In the genomic region with DNA sequence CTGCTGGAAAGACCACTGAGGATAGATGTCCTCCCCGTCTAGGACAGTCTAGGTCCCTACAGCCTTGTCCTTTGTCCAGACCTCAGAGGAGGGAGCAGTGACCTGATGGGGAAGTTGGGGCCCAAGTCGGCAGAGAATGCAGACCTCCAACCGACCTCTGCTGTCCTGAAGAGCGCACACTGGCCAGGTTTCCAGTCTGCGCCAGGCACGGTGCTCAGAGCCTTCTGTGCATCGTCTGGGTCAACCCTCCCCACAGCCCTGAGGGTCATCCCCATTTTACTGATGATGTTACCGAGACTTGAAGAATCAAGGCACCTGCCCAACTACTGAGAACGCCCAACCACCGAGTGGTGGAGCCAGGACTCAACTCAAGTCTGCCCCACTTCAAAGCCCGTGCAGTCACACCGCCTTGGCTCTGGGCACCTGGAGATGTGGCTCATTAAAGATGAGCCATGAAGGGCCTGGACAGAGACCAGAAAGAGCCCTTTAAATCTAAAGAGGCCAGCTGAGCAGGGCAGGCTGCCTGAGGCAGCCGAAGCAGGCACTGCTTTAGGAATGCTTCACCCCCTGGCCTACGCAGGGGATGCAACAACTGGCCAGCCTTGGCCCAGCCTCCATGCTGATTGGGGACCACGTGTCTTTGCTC, we compare ENCODE assay signal across 1 cellular context.
TF ChIP-seq lines count a peak whose summit lies in the region.

No MANE protein-coding gene starts in this region.

TF ChIP-seq in H1, 55 proteins besides CTCF, POLR2A, EP300 and RAD21:
- TF ChIP-seq SP4 (IDR thresholded peaks at IDR 0.05; ENCODE audit: low read length) (no peak), TAF1 (IDR thresholded peaks at IDR 0.05; ENCODE audit: low read depth, low read length) (no peak), FOSL1 (IDR thresholded peaks at IDR 0.05; ENCODE audit: insufficient read depth, low read depth, low read length) (no peak), JUN (IDR thresholded peaks at IDR 0.05; ENCODE audit: low read depth, low read length) (no peak), RFX5 (IDR thresholded peaks at IDR 0.05; ENCODE audit: borderline replicate concordance, low read depth, low read length) (no peak), CHD1 (IDR thresholded peaks at IDR 0.05; ENCODE audit: low read depth, low read length) (no peak), POU5F1 (IDR thresholded peaks at IDR 0.05; ENCODE audit: low read depth, low read length) (no peak)
- TF ChIP-seq, protein P1, sequence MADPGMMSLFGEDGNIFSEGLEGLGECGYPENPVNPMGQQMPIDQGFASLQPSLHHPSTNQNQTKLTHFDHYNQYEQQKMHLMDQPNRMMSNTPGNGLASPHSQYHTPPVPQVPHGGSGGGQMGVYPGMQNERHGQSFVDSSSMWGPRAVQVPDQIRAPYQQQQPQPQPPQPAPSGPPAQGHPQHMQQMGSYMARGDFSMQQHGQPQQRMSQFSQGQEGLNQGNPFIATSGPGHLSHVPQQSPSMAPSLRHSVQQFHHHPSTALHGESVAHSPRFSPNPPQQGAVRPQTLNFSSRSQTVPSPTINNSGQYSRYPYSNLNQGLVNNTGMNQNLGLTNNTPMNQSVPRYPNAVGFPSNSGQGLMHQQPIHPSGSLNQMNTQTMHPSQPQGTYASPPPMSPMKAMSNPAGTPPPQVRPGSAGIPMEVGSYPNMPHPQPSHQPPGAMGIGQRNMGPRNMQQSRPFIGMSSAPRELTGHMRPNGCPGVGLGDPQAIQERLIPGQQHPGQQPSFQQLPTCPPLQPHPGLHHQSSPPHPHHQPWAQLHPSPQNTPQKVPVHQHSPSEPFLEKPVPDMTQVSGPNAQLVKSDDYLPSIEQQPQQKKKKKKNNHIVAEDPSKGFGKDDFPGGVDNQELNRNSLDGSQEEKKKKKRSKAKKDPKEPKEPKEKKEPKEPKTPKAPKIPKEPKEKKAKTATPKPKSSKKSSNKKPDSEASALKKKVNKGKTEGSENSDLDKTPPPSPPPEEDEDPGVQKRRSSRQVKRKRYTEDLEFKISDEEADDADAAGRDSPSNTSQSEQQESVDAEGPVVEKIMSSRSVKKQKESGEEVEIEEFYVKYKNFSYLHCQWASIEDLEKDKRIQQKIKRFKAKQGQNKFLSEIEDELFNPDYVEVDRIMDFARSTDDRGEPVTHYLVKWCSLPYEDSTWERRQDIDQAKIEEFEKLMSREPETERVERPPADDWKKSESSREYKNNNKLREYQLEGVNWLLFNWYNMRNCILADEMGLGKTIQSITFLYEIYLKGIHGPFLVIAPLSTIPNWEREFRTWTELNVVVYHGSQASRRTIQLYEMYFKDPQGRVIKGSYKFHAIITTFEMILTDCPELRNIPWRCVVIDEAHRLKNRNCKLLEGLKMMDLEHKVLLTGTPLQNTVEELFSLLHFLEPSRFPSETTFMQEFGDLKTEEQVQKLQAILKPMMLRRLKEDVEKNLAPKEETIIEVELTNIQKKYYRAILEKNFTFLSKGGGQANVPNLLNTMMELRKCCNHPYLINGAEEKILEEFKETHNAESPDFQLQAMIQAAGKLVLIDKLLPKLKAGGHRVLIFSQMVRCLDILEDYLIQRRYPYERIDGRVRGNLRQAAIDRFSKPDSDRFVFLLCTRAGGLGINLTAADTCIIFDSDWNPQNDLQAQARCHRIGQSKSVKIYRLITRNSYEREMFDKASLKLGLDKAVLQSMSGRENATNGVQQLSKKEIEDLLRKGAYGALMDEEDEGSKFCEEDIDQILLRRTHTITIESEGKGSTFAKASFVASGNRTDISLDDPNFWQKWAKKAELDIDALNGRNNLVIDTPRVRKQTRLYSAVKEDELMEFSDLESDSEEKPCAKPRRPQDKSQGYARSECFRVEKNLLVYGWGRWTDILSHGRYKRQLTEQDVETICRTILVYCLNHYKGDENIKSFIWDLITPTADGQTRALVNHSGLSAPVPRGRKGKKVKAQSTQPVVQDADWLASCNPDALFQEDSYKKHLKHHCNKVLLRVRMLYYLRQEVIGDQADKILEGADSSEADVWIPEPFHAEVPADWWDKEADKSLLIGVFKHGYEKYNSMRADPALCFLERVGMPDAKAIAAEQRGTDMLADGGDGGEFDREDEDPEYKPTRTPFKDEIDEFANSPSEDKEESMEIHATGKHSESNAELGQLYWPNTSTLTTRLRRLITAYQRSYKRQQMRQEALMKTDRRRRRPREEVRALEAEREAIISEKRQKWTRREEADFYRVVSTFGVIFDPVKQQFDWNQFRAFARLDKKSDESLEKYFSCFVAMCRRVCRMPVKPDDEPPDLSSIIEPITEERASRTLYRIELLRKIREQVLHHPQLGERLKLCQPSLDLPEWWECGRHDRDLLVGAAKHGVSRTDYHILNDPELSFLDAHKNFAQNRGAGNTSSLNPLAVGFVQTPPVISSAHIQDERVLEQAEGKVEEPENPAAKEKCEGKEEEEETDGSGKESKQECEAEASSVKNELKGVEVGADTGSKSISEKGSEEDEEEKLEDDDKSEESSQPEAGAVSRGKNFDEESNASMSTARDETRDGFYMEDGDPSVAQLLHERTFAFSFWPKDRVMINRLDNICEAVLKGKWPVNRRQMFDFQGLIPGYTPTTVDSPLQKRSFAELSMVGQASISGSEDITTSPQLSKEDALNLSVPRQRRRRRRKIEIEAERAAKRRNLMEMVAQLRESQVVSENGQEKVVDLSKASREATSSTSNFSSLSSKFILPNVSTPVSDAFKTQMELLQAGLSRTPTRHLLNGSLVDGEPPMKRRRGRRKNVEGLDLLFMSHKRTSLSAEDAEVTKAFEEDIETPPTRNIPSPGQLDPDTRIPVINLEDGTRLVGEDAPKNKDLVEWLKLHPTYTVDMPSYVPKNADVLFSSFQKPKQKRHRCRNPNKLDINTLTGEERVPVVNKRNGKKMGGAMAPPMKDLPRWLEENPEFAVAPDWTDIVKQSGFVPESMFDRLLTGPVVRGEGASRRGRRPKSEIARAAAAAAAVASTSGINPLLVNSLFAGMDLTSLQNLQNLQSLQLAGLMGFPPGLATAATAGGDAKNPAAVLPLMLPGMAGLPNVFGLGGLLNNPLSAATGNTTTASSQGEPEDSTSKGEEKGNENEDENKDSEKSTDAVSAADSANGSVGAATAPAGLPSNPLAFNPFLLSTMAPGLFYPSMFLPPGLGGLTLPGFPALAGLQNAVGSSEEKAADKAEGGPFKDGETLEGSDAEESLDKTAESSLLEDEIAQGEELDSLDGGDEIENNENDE (IDR thresholded peaks at IDR 0.05; ENCODE audit: insufficient replicate concordance, low read length), result no peak
- TF ChIP-seq, protein P2, sequence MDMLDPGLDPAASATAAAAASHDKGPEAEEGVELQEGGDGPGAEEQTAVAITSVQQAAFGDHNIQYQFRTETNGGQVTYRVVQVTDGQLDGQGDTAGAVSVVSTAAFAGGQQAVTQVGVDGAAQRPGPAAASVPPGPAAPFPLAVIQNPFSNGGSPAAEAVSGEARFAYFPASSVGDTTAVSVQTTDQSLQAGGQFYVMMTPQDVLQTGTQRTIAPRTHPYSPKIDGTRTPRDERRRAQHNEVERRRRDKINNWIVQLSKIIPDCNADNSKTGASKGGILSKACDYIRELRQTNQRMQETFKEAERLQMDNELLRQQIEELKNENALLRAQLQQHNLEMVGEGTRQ (IDR thresholded peaks at IDR 0.05; ENCODE audit: low read length), result no peak
